ENCODE assay signal across 15 cellular contexts in genomic region chr7:79182283-79182682, GRCh38.
DNase-seq lines count a peak whose midpoint lies in the region; ATAC-seq and TF ChIP-seq lines count a peak whose summit lies in the region.
"Had no signal": no experiment of that assay in that cellular context is flagged by ENCODE, and none has a peak within 500 bp of the region (broad histone marks: within the 10 kb centered on the region; RNA-seq: fewer than 3 reads in every experiment).

No MANE protein-coding gene starts in this region.

- H3K4me3 Mint-ChIP-seq in Calu3 (ENCODE audit: low read depth, unreplicated experiment): no peak overlapping the region

- no peaks in the 10 kb centered on the region for H3K27me3 ChIP-seq in brain microvascular endothelial cell (replicated peaks)
- H3K27me3 ChIP-seq: pancreas had no signal

- no peaks in the 10 kb centered on the region for H3K36me3 Mint-ChIP-seq in Calu3 (ENCODE audit: insufficient read depth, unreplicated experiment)

- no TSS peak for BruUV-seq in Calu3 (replicated peaks; lab: Mats Ljungman, UMichigan)

- no peak overlapping the region for H3K4me3 ChIP-seq in AG04449 (ENCODE audit: low read depth, low read length)
- no peak overlapping the region for H3K4me3 ChIP-seq in brain microvascular endothelial cell (ENCODE audit: low read depth, low read length)
- H3K4me3 ChIP-seq: A549, pancreas had no signal

- TF ChIP-seq CTCF in AG04449 (IDR thresholded peaks at IDR 0.05; ENCODE audit: insufficient read depth, low read length, missing control alignments) (no peak), brain microvascular endothelial cell (IDR thresholded peaks at IDR 0.05; ENCODE audit: low read depth, low read length, missing control alignments) (no peak), Calu3 (IDR thresholded peaks at IDR 0.05; ENCODE audit: unreplicated experiment) (no peak)

- no peaks in the 10 kb centered on the region for H3K27me3 Mint-ChIP-seq in Calu3 (ENCODE audit: unreplicated experiment)

- H3K27ac Mint-ChIP-seq in Calu3 (ENCODE audit: unreplicated experiment): no peak overlapping the region

- no peaks in the 10 kb centered on the region for H3K4me1 Mint-ChIP-seq in Calu3 (ENCODE audit: low read depth, unreplicated experiment)

- no peak overlapping the region for H3K27ac ChIP-seq in brain microvascular endothelial cell
- H3K27ac ChIP-seq: A549, pancreas had no signal

- CTCF ChIA-PET in AG04449 (lab: Yijun Ruan, JAX) (no interaction called here), Calu3 (lab: Charles Lee) (no interaction called here)

- POLR2A ChIA-PET in AG04449 (lab: Yijun Ruan, JAX): no interaction called here

- DNase-seq in AG04449 (ENCODE audit: low read depth, low spot score) (peak; percentile 45), HT1080 (ENCODE audit: low read depth) (peak; percentile 29), brain microvascular endothelial cell (peak; percentile 76), iris pigment epithelial cell (ENCODE audit: low read depth) (peak; percentile 97), Calu3 (no peak)
- no peak for DNase-seq in activated CD4-positive, alpha-beta T cell treated with anti-CD3 and anti-CD28 coated beads for 4 hours
- DNase-seq: activated CD4-positive, CD25-positive, alpha-beta regulatory T cell; activated CD8-positive, alpha-beta memory T cell treated with anti-CD3 and anti-CD28 coated beads, Interleukin-2, amount 50 U/mL, for 48 hours; activated naive CD4-positive, alpha-beta T cell treated with anti-CD3 and anti-CD28 coated beads, Interleukin-2, amount 50 U/mL, for 16 hours; Caco-2; NCI-H446; pancreas had no signal

- in situ Hi-C loops in brain microvascular endothelial cell (cut with HindIII; ENCODE audit: low pct_ligation_motif_present, low sequenced_read_pairs): no loop called here

- no peaks in the 10 kb centered on the region for H3K36me3 ChIP-seq in brain microvascular endothelial cell (replicated peaks)
- H3K36me3 ChIP-seq: pancreas had no signal

- intact Hi-C loops in Calu3 (cut with micrococcal nuclease; ENCODE audit: unreplicated experiment): no loop called here

- peaks cover 4% of the 10 kb centered on the region for H3K9me3 Mint-ChIP-seq in Calu3 (ENCODE audit: low read depth, unreplicated experiment)

- ATAC-seq in GM18502 (IDR thresholded peaks at IDR 0.05; ENCODE audit: poor library complexity, unreplicated experiment): no peak
- no peak for ATAC-seq in HG03571 (IDR thresholded peaks at IDR 0.05; ENCODE audit: unreplicated experiment)
- ATAC-seq: A549, pancreas had no signal

Comparison
In these comparisons a context has a peak if more than half of its experiments do, and no peak if none do; other contexts are left out.
1. DNase-seq: peak in AG04449 (single experiment), HT1080 (single experiment), brain microvascular endothelial cell (single experiment) and iris pigment epithelial cell (single experiment); none in Calu3 (single experiment) and activated CD4-positive, alpha-beta T cell treated with anti-CD3 and anti-CD28 coated beads for 4 hours (0 of 2).